Comparison of ENCODE assay signal across 21 cellular contexts in the genomic region with DNA sequence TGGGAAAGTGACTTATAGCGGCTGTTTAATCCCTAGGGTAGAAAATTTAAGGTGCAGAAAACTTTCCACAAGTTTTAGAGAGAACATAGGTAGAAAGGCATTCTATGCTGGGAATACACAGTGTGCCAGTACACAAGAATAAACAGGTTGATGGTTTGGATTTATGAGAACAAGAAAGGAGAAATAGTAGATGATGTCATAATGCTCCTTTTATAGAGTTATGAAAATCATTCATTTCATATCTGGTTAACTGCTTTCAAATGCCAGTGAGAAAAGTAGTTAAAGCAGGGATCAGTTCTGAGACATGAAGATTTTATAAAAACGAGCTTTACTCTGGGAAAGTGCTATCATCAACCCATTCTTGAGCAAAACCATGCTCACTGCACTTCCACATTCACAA.
DNase-seq lines count a peak whose midpoint lies in the region; ATAC-seq, FAIRE-seq and TF ChIP-seq lines count a peak whose summit lies in the region.
"Had no signal": no experiment of that assay in that cellular context is flagged by ENCODE, and none has a peak within 500 bp of the region (broad histone marks: within the 10 kb centered on the region; RNA-seq: fewer than 3 reads in every experiment).

No MANE protein-coding gene starts in this region.

- H3K36me3 ChIP-seq in HUES48 (ENCODE audit: control insufficient read depth, insufficient read depth, low read length): no peaks in the 10 kb centered on the region
- no peaks in the 10 kb centered on the region for H3K36me3 ChIP-seq in GM12878 (ENCODE audit: control insufficient read depth in 2 of 2, insufficient read depth in 2 of 2, low read length in 1 of 2)
- H3K36me3 ChIP-seq in neural progenitor cell: no peaks in the 10 kb centered on the region

- H3K27ac Mint-ChIP-seq in activated T-cell treated with anti-CD3 and anti-CD28 coated beads, Interleukin-2, amount 50 U/mL, for 72 hours: peak overlapping the region; percentile 12
- peak overlapping the region; percentile 92 for H3K27ac Mint-ChIP-seq in neural progenitor cell
- H3K27ac Mint-ChIP-seq: B cell; CD4-positive, CD25-positive, alpha-beta regulatory T cell; CD8-positive, alpha-beta memory T cell had no signal

- H3F3A ChIP-seq in neural progenitor cell (ENCODE audit: low read depth): no peaks in the 10 kb centered on the region

- FAIRE-seq in GM12878 (lab: Jason Lieb, UNC): no peak
- FAIRE-seq: GM12891, GM19239 had no signal

- SMC1A ChIA-PET in GM12878 (lab: Charles Lee; ENCODE audit: uncharacterized antibody, unreplicated experiment): interaction anchor here (0.7 to 2.3 kb wide), 5 partner anchors 15 to 727 kb away, joined by 3 to 8 read pairs (median 3); no protein-coding TSS in a partner anchor

- ATAC-seq in activated T-cell treated with anti-CD3 and anti-CD28 coated beads, Interleukin-2, amount 50 U/mL, for 72 hours (replicated peaks in 1 of 2): no peak
- no peak for ATAC-seq in activated T-cell treated with anti-CD3 and anti-CD28 coated beads, Interleukin-2, amount 50 U/mL, for 4 hours
- ATAC-seq in GM12878 (peak; percentile 32), HG02870 (IDR thresholded peaks at IDR 0.05; ENCODE audit: unreplicated experiment) (no peak), GM21786 (IDR thresholded peaks at IDR 0.05; ENCODE audit: unreplicated experiment) (no peak)

- H3K4me3 Mint-ChIP-seq in activated T-cell treated with anti-CD3 and anti-CD28 coated beads, Interleukin-2, amount 50 U/mL, for 72 hours: no peak overlapping the region
- no peak overlapping the region for H3K4me3 Mint-ChIP-seq in activated T-cell treated with anti-CD3 and anti-CD28 coated beads, Interleukin-2, amount 50 U/mL, for 4 hours
- H3K4me3 Mint-ChIP-seq in neural progenitor cell: no peak overlapping the region
- H3K4me3 Mint-ChIP-seq: B cell; CD4-positive, CD25-positive, alpha-beta regulatory T cell; CD8-positive, alpha-beta memory T cell; GM23338 had no signal

- no TSS peak for BruUV-seq in GM12878 (replicated peaks; lab: Mats Ljungman, UMichigan)

- H3K9me3 Mint-ChIP-seq in activated T-cell treated with anti-CD3 and anti-CD28 coated beads, Interleukin-2, amount 50 U/mL, for 72 hours: no peaks in the 10 kb centered on the region
- H3K9me3 Mint-ChIP-seq in activated T-cell treated with anti-CD3 and anti-CD28 coated beads, Interleukin-2, amount 50 U/mL, for 4 hours: no peaks in the 10 kb centered on the region
- peaks cover 2% of the 10 kb centered on the region for H3K9me3 Mint-ChIP-seq in neural progenitor cell
- H3K9me3 Mint-ChIP-seq: GM23338 had no signal

- H3K4me2 ChIP-seq in GM12878 (ENCODE audit: control insufficient read depth, insufficient read depth) (no peak overlapping the region), neural progenitor cell (no peak overlapping the region)
- H3K4me2 ChIP-seq: BLaER1 treated with 17β-estradiol and CSF1 and Interleukin-3, amounts not matched to agents 10 nM and 100 nM; GM23338 had no signal

- H3K27me3 ChIP-seq in HUES48 (ENCODE audit: control insufficient read depth, insufficient read depth, low read length) (no peaks in the 10 kb centered on the region), GM12878 (replicated peaks in 1 of 2; ENCODE audit: control insufficient read depth in 2 of 2, insufficient read depth in 2 of 2, low read length in 1 of 2) (no peaks in the 10 kb centered on the region), neural progenitor cell (no peaks in the 10 kb centered on the region)
- H3K27me3 ChIP-seq: BLaER1 treated with 17β-estradiol and CSF1 and Interleukin-3, amounts not matched to agents 10 nM and 100 nM had no signal

- H3K36me3 Mint-ChIP-seq in activated T-cell treated with anti-CD3 and anti-CD28 coated beads, Interleukin-2, amount 50 U/mL, for 72 hours (ENCODE audit: insufficient read depth in 2 of 2): no peaks in the 10 kb centered on the region
- H3K36me3 Mint-ChIP-seq in activated T-cell treated with anti-CD3 and anti-CD28 coated beads, Interleukin-2, amount 50 U/mL, for 4 hours (ENCODE audit: insufficient read depth): no peaks in the 10 kb centered on the region
- peaks cover 10% of the 10 kb centered on the region for H3K36me3 Mint-ChIP-seq in neural progenitor cell
- H3K36me3 Mint-ChIP-seq: CD4-positive, CD25-positive, alpha-beta regulatory T cell; CD8-positive, alpha-beta memory T cell had no signal

- RAD21 ChIA-PET in GM12878 (lab: Charles Lee; ENCODE audit: unreplicated experiment): interaction anchor here (0.7 to 1.1 kb wide), 3 partner anchors 89 to 281 kb away, joined by 3 read pairs; no protein-coding TSS in a partner anchor

- no peaks in the 10 kb centered on the region for H3K27me3 Mint-ChIP-seq in activated T-cell treated with anti-CD3 and anti-CD28 coated beads, Interleukin-2, amount 50 U/mL, for 72 hours (ENCODE audit: low read depth)
- H3K27me3 Mint-ChIP-seq in activated T-cell treated with anti-CD3 and anti-CD28 coated beads, Interleukin-2, amount 50 U/mL, for 4 hours (ENCODE audit: low read depth): peaks cover 2% of the 10 kb centered on the region
- H3K27me3 Mint-ChIP-seq in neural progenitor cell (ENCODE audit: insufficient read depth, low read depth): peaks cover 2% of the 10 kb centered on the region
- H3K27me3 Mint-ChIP-seq: B cell; CD4-positive, CD25-positive, alpha-beta regulatory T cell; CD8-positive, alpha-beta memory T cell had no signal

- in situ Hi-C loops in GM12878 (cut with MboI): no loop called here

- peaks cover 4% of the 10 kb centered on the region for H3K4me1 Mint-ChIP-seq in activated T-cell treated with anti-CD3 and anti-CD28 coated beads, Interleukin-2, amount 50 U/mL, for 72 hours (ENCODE audit: low read depth)
- H3K4me1 Mint-ChIP-seq in activated T-cell treated with anti-CD3 and anti-CD28 coated beads, Interleukin-2, amount 50 U/mL, for 4 hours (ENCODE audit: low read depth): no peaks in the 10 kb centered on the region
- peaks cover 53% of the 10 kb centered on the region for H3K4me1 Mint-ChIP-seq in neural progenitor cell
- H3K4me1 Mint-ChIP-seq: B cell; CD4-positive, CD25-positive, alpha-beta regulatory T cell; CD8-positive, alpha-beta memory T cell had no signal

- no peaks in the 10 kb centered on the region for H3K9me3 ChIP-seq in HUES48 (ENCODE audit: control insufficient read depth, insufficient read depth, low read length)
- H3K9me3 ChIP-seq in GM12878 (replicated peaks; ENCODE audit: control insufficient read depth, insufficient read depth, low read length): no peaks in the 10 kb centered on the region
- H3K9me3 ChIP-seq in neural progenitor cell (ENCODE audit: low read depth): no peaks in the 10 kb centered on the region
- H3K9me3 ChIP-seq: BLaER1 treated with 17β-estradiol and CSF1 and Interleukin-3, amounts not matched to agents 10 nM and 100 nM had no signal

- TF ChIP-seq EP300 in GM12878 (IDR thresholded peaks at IDR 0.05; ENCODE audit: borderline replicate concordance in 1 of 2, control insufficient read depth in 1 of 2, low read depth in 2 of 2, low read length in 2 of 2): no peak

- POLR2A ChIA-PET in GM12878 (lab: Charles Lee): interaction anchor here (0.6 to 1.3 kb wide), 2 partner anchors 9 to 114 kb away, joined by 3 read pairs; no protein-coding TSS in a partner anchor

- H3K79me2 ChIP-seq in GM12878 (ENCODE audit: control insufficient read depth, insufficient read depth, low read length) (no peaks in the 10 kb centered on the region), neural progenitor cell (ENCODE audit: low read depth) (no peaks in the 10 kb centered on the region)

- no peak for TF ChIP-seq RAD21 in GM12878 (IDR thresholded peaks at IDR 0.05; ENCODE audit: insufficient read depth, low read depth, low read length)

- H3K27ac ChIP-seq in HUES48 (ENCODE audit: low read depth, low read length) (peak overlapping the region; percentile 89), GM12878 (ENCODE audit: control insufficient read depth, insufficient read depth) (no peak overlapping the region), neural progenitor cell (no peak overlapping the region)
- H3K27ac ChIP-seq: BLaER1 treated with 17β-estradiol and CSF1 and Interleukin-3, amounts not matched to agents 10 nM and 100 nM had no signal

- DNase-seq in activated T-cell treated with anti-CD3 and anti-CD28 coated beads, Interleukin-2, amount 50 U/mL, for 72 hours: no peak
- DNase-seq in activated T-cell treated with anti-CD3 and anti-CD28 coated beads, Interleukin-2, amount 50 U/mL, for 4 hours: no peak
- DNase-seq in GM12878 (ENCODE audit: low read depth, low spot score) (no peak), neural progenitor cell (ENCODE audit: low spot score) (no peak), Ammon's horn (ENCODE audit: low spot score) (no peak)
- DNase-seq: CD4-positive, CD25-positive, alpha-beta regulatory T cell; CD8-positive, alpha-beta memory T cell; COR-L47; DMS 273 treated with DMSO at 0.1 percent for 48 hours; DMS53; DND-41; EL; HCEC 1CT had no signal

- H3K4me3 ChIP-seq in HUES48 (ENCODE audit: low read depth, low read length) (no peak overlapping the region), GM12878 (no peak overlapping the region), neural progenitor cell (no peak overlapping the region)
- H3K4me3 ChIP-seq: BLaER1 treated with 17β-estradiol and CSF1 and Interleukin-3, amounts not matched to agents 10 nM and 100 nM; GM23338 had no signal

- no peak for TF ChIP-seq POLR2A in GM12878 (IDR thresholded peaks at IDR 0.05; ENCODE audit: low read depth, low read length)

- H4K20me1 ChIP-seq in GM12878 (ENCODE audit: control insufficient read depth, insufficient read depth) (no peaks in the 10 kb centered on the region), neural progenitor cell (ENCODE audit: low read depth) (no peaks in the 10 kb centered on the region)
- H4K20me1 ChIP-seq: BLaER1 treated with 17β-estradiol and CSF1 and Interleukin-3, amounts not matched to agents 10 nM and 100 nM had no signal

- CTCF ChIA-PET in GM12878 (lab: Yijun Ruan, JAX): interaction anchor here (1.3 to 2.5 kb wide), 2 partner anchors 19 to 135 kb away, joined by 3 to 6 read pairs; no protein-coding TSS in a partner anchor

- H2AFZ ChIP-seq in GM12878 (ENCODE audit: control insufficient read depth, low read depth, low read length) (no peak overlapping the region), neural progenitor cell (replicated peaks) (no peak overlapping the region)
- H2AFZ ChIP-seq: GM23338 had no signal

- no peak overlapping the region for H3K9ac ChIP-seq in HUES48 (ENCODE audit: low read depth, low read length)
- no peak overlapping the region for H3K9ac ChIP-seq in GM12878 (ENCODE audit: control insufficient read depth, insufficient read depth, low read length)
- no peak overlapping the region for H3K9ac ChIP-seq in neural progenitor cell
- H3K9ac ChIP-seq: BLaER1 treated with 17β-estradiol and CSF1 and Interleukin-3, amounts not matched to agents 10 nM and 100 nM had no signal

- 19% methylated on average over 2 of the region's 2 CpGs for WGBS in GM12878 (ENCODE audit: insufficient coverage, insufficient replicate concordance, low lambda C conversion rate, missing lambda C conversion rate)

- H3K4me1 ChIP-seq in HUES48 (ENCODE audit: control insufficient read depth, insufficient read depth, low read length) (peaks cover 44% of the 10 kb centered on the region), GM12878 (ENCODE audit: control insufficient read depth, insufficient read depth, low read length) (no peaks in the 10 kb centered on the region), neural progenitor cell (peaks cover 16% of the 10 kb centered on the region)
- H3K4me1 ChIP-seq: BLaER1 treated with 17β-estradiol and CSF1 and Interleukin-3, amounts not matched to agents 10 nM and 100 nM had no signal

- TF ChIP-seq CTCF in GM12878 (IDR thresholded peaks at IDR 0.05 in 2 of 3, conservative IDR thresholded peaks at IDR 0.05 in 1 of 3; ENCODE audit: control insufficient read depth in 2 of 3, extremely low read depth in 1 of 3, insufficient read depth in 1 of 3, low read depth in 3 of 3, low read length in 3 of 3): no peak
- TF ChIP-seq CTCF in neural progenitor cell (IDR thresholded peaks at IDR 0.05): no peak

- intact Hi-C loops in GM12878 (cut with micrococcal nuclease; ENCODE audit: unreplicated experiment): no loop called here
